1 cellular context compared by ENCODE assay signal in genomic region chr12:24993756-24994155, GRCh38.
TF ChIP-seq lines count a peak whose summit lies in the region.

No MANE protein-coding gene starts in this region.

TF ChIP-seq in H1, 55 proteins besides CTCF, POLR2A, EP300 and RAD21 (continued from another document):
- TF ChIP-seq SIN3A (conservative IDR thresholded peaks at IDR 0.05 in 1 of 2, IDR thresholded peaks at IDR 0.05 in 1 of 2; ENCODE audit: low read depth in 1 of 2, low read length in 2 of 2), result no peak
- no peak for TF ChIP-seq CEBPB (IDR thresholded peaks at IDR 0.05; ENCODE audit: low read depth, low read length)
- TF ChIP-seq SIRT6 (IDR thresholded peaks at IDR 0.05; ENCODE audit: low read length), result no peak
- no peak for TF ChIP-seq ATF2 (IDR thresholded peaks at IDR 0.05; ENCODE audit: low read length)
- no peak for TF ChIP-seq NRF1 (IDR thresholded peaks at IDR 0.05; ENCODE audit: low read depth, low read length)
- TF ChIP-seq EGR1 (IDR thresholded peaks at IDR 0.05; ENCODE audit: borderline replicate concordance, low read depth, low read length), result no peak
- no peak for TF ChIP-seq BRCA1 (IDR thresholded peaks at IDR 0.05; ENCODE audit: low read depth, low read length)
- no peak for TF ChIP-seq CREB1 (IDR thresholded peaks at IDR 0.05)
- no peak for TF ChIP-seq BCL11A (IDR thresholded peaks at IDR 0.05; ENCODE audit: low read depth in 2 of 2, low read length in 2 of 2)
- TF ChIP-seq CBX5 (IDR thresholded peaks at IDR 0.05; ENCODE audit: low read depth, low read length), result no peak
- TF ChIP-seq, protein P1, sequence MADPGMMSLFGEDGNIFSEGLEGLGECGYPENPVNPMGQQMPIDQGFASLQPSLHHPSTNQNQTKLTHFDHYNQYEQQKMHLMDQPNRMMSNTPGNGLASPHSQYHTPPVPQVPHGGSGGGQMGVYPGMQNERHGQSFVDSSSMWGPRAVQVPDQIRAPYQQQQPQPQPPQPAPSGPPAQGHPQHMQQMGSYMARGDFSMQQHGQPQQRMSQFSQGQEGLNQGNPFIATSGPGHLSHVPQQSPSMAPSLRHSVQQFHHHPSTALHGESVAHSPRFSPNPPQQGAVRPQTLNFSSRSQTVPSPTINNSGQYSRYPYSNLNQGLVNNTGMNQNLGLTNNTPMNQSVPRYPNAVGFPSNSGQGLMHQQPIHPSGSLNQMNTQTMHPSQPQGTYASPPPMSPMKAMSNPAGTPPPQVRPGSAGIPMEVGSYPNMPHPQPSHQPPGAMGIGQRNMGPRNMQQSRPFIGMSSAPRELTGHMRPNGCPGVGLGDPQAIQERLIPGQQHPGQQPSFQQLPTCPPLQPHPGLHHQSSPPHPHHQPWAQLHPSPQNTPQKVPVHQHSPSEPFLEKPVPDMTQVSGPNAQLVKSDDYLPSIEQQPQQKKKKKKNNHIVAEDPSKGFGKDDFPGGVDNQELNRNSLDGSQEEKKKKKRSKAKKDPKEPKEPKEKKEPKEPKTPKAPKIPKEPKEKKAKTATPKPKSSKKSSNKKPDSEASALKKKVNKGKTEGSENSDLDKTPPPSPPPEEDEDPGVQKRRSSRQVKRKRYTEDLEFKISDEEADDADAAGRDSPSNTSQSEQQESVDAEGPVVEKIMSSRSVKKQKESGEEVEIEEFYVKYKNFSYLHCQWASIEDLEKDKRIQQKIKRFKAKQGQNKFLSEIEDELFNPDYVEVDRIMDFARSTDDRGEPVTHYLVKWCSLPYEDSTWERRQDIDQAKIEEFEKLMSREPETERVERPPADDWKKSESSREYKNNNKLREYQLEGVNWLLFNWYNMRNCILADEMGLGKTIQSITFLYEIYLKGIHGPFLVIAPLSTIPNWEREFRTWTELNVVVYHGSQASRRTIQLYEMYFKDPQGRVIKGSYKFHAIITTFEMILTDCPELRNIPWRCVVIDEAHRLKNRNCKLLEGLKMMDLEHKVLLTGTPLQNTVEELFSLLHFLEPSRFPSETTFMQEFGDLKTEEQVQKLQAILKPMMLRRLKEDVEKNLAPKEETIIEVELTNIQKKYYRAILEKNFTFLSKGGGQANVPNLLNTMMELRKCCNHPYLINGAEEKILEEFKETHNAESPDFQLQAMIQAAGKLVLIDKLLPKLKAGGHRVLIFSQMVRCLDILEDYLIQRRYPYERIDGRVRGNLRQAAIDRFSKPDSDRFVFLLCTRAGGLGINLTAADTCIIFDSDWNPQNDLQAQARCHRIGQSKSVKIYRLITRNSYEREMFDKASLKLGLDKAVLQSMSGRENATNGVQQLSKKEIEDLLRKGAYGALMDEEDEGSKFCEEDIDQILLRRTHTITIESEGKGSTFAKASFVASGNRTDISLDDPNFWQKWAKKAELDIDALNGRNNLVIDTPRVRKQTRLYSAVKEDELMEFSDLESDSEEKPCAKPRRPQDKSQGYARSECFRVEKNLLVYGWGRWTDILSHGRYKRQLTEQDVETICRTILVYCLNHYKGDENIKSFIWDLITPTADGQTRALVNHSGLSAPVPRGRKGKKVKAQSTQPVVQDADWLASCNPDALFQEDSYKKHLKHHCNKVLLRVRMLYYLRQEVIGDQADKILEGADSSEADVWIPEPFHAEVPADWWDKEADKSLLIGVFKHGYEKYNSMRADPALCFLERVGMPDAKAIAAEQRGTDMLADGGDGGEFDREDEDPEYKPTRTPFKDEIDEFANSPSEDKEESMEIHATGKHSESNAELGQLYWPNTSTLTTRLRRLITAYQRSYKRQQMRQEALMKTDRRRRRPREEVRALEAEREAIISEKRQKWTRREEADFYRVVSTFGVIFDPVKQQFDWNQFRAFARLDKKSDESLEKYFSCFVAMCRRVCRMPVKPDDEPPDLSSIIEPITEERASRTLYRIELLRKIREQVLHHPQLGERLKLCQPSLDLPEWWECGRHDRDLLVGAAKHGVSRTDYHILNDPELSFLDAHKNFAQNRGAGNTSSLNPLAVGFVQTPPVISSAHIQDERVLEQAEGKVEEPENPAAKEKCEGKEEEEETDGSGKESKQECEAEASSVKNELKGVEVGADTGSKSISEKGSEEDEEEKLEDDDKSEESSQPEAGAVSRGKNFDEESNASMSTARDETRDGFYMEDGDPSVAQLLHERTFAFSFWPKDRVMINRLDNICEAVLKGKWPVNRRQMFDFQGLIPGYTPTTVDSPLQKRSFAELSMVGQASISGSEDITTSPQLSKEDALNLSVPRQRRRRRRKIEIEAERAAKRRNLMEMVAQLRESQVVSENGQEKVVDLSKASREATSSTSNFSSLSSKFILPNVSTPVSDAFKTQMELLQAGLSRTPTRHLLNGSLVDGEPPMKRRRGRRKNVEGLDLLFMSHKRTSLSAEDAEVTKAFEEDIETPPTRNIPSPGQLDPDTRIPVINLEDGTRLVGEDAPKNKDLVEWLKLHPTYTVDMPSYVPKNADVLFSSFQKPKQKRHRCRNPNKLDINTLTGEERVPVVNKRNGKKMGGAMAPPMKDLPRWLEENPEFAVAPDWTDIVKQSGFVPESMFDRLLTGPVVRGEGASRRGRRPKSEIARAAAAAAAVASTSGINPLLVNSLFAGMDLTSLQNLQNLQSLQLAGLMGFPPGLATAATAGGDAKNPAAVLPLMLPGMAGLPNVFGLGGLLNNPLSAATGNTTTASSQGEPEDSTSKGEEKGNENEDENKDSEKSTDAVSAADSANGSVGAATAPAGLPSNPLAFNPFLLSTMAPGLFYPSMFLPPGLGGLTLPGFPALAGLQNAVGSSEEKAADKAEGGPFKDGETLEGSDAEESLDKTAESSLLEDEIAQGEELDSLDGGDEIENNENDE (IDR thresholded peaks at IDR 0.05; ENCODE audit: insufficient replicate concordance, low read length), result no peak
- no peak for TF ChIP-seq BACH1 (IDR thresholded peaks at IDR 0.05; ENCODE audit: low read length)
- TF ChIP-seq KDM4A (IDR thresholded peaks at IDR 0.05; ENCODE audit: low read depth, low read length, severe bottlenecking), result no peak
- TF ChIP-seq ASH2L (IDR thresholded peaks at IDR 0.05; ENCODE audit: low read length), result no peak
- TF ChIP-seq RFX5 (IDR thresholded peaks at IDR 0.05; ENCODE audit: borderline replicate concordance, low read depth, low read length), result no peak
